In genomic region chr20:53905019-53905847, GRCh38 we compare ENCODE assay signal across 18 cellular contexts.
DNase-seq lines count a peak whose midpoint lies in the region; ATAC-seq, FAIRE-seq and TF ChIP-seq lines count a peak whose summit lies in the region.
"Had no signal": no experiment of that assay in that cellular context is flagged by ENCODE, and none has a peak within 500 bp of the region (broad histone marks: within the 10 kb centered on the region; RNA-seq: fewer than 3 reads in every experiment).

No MANE protein-coding gene starts in this region.

- peaks cover 0 to under 1% (median 0%) of the 10 kb centered on the region in 3 experiments; a peak in 2 of 7 replicates for H3K36me3 Mint-ChIP-seq in H9 (ENCODE audit: insufficient read depth in 1 of 3, low read depth in 3 of 3)
- H3K36me3 Mint-ChIP-seq: activated naive CD8-positive, alpha-beta T cell treated with anti-CD3 and anti-CD28 coated beads, Interleukin-2, amount 10 ng/mL, durations not matched to agents 7 days and 5 days; immature natural killer cell had no signal

- no peaks in the 10 kb centered on the region for H3K27me3 Mint-ChIP-seq in H9 (ENCODE audit: low read depth)
- H3K27me3 Mint-ChIP-seq: activated naive CD8-positive, alpha-beta T cell treated with anti-CD3 and anti-CD28 coated beads, Interleukin-2, amount 10 ng/mL, durations not matched to agents 7 days and 5 days had no signal

- peak overlapping the region; percentile 66 for H3K4me2 ChIP-seq in SU-DHL-6 (ENCODE audit: low read depth, low read length, poor library complexity, severe bottlenecking)
- H3K4me2 ChIP-seq in H9 (ENCODE audit: insufficient read depth, insufficient read length, low read length): no peak overlapping the region
- H3K4me2 ChIP-seq: GM23338 had no signal

- H3K27ac Mint-ChIP-seq in H9: no peak overlapping the region
- H3K27ac Mint-ChIP-seq: activated naive CD8-positive, alpha-beta T cell treated with anti-CD3 and anti-CD28 coated beads, Interleukin-2, amount 10 ng/mL, durations not matched to agents 7 days and 5 days; endodermal cell; GM23338 had no signal

- H4K8ac ChIP-seq in H9 (replicated peaks; ENCODE audit: insufficient read length, low read depth, low read length): no peak overlapping the region

- peaks cover 48% of the 10 kb centered on the region for H3F3A ChIP-seq in SU-DHL-6 (ENCODE audit: insufficient read depth)

- H3K27me3 ChIP-seq in ACC112 (ENCODE audit: insufficient read depth, low read length): no peaks in the 10 kb centered on the region
- no peaks in the 10 kb centered on the region for H3K27me3 ChIP-seq in SU-DHL-6 (ENCODE audit: low read length)
- no peaks in the 10 kb centered on the region for H3K27me3 ChIP-seq in H9 (ENCODE audit: insufficient read depth, low read length)
- H3K27me3 ChIP-seq: sigmoid colon, stomach had no signal

- no peaks in the 10 kb centered on the region for H4K20me1 ChIP-seq in SU-DHL-6 (ENCODE audit: low read depth, low read length)
- H4K20me1 ChIP-seq in H9 (ENCODE audit: control insufficient read depth, insufficient read depth, insufficient read length): no peaks in the 10 kb centered on the region

- H3K9me3 ChIP-seq in SU-DHL-6 (ENCODE audit: insufficient read depth, low read length): no peaks in the 10 kb centered on the region
- no peaks in the 10 kb centered on the region for H3K9me3 ChIP-seq in H9 (ENCODE audit: control insufficient read depth, low read depth, low read length)
- H3K9me3 ChIP-seq: sigmoid colon, stomach had no signal

- H2BK20ac ChIP-seq in H9 (ENCODE audit: low read depth, low read length, poor library complexity, severe bottlenecking): no peak overlapping the region

- H2AFZ ChIP-seq in ACC112 (ENCODE audit: low read length, unreplicated experiment): no peak overlapping the region
- H2AFZ ChIP-seq in SU-DHL-6 (ENCODE audit: low read depth, low read length, severe bottlenecking): no peak overlapping the region
- no peak overlapping the region for H2AFZ ChIP-seq in H9 (ENCODE audit: low read length)
- H2AFZ ChIP-seq: GM23338 had no signal

- no peak for DNase-seq in H9
- no peak for DNase-seq in H54 (ENCODE audit: insufficient read length, low spot score)
- DNase-seq in KBM-7: no peak
- DNase-seq: activated CD8-positive, alpha-beta memory T cell treated with anti-CD3 and anti-CD28 coated beads, Interleukin-2, amount 50 U/mL, for 4 hours; activated naive CD8-positive, alpha-beta T cell treated with anti-CD3 and anti-CD28 coated beads, Interleukin-2, amount 10 ng/mL, durations not matched to agents 7 days and 5 days; DMS 273 treated with DMSO at 0.1 percent for 48 hours; endodermal cell; immature natural killer cell; NCI-H1417; nucleus accumbens; sigmoid colon; stomach had no signal

- in situ Hi-C loops in KBM-7 (cut with MboI; ENCODE audit: low pct_unique_long_range_greater_than_20kb, low sequenced_read_pairs): no loop called here

- H2BK120ac ChIP-seq in H9 (ENCODE audit: low read depth, low read length, poor library complexity, severe bottlenecking): no peak overlapping the region

- TF ChIP-seq CTCF in SU-DHL-6 (IDR thresholded peaks at IDR 0.05; ENCODE audit: insufficient read depth, low read length, poor library complexity, severe bottlenecking) (no peak), H9 (conservative IDR thresholded peaks at IDR 0.05) (no peak)

- no peaks in the 10 kb centered on the region for H3K23me2 ChIP-seq in H9 (ENCODE audit: insufficient read length, low read depth, low read length, poor library complexity, severe bottlenecking)

- no peak overlapping the region for H3T11ph ChIP-seq in H9 (ENCODE audit: low read length)

- H3K27ac ChIP-seq in ACC112 (ENCODE audit: low read depth, low read length) (peak overlapping the region; percentile 96; the same call in 1 of the 2 replicates), SU-DHL-6 (ENCODE audit: low read depth, low read length) (peak overlapping the region; percentile 91), H9 (ENCODE audit: insufficient read length, low read depth, low read length) (no peak overlapping the region)
- H3K27ac ChIP-seq: sigmoid colon had no signal

- H4K91ac ChIP-seq in H9 (ENCODE audit: insufficient read length, low read depth, low read length): no peak overlapping the region

- H3K18ac ChIP-seq in H9 (ENCODE audit: insufficient read length, low read depth, low read length): no peak overlapping the region

- no CpG with 5 or more reads among the region's 13 CpGs for WGBS in H9 (ENCODE audit: extremely low coverage, insufficient read length, low lambda C conversion rate)

- no peak overlapping the region for H4K5ac ChIP-seq in H9 (ENCODE audit: insufficient read length, low read depth, low read length)

- H3K14ac ChIP-seq in H9 (ENCODE audit: insufficient read depth, low read length): no peak overlapping the region

- H3K9ac ChIP-seq in SU-DHL-6 (ENCODE audit: low read length) (no peak overlapping the region), H9 (ENCODE audit: extremely low read depth, insufficient read length, low read length) (no peak overlapping the region)

- H3K4me1 ChIP-seq in ACC112 (ENCODE audit: control insufficient read depth, insufficient read depth, low read length, unreplicated experiment) (peaks cover 56% of the 10 kb centered on the region), H9 (ENCODE audit: insufficient read depth, low read length) (peaks cover 5% of the 10 kb centered on the region; the same call in 1 of the 2 replicates)

- FAIRE-seq in H54 (lab: Jason Lieb, UNC): no peak

- H3K9me3 Mint-ChIP-seq in H9: no peaks in the 10 kb centered on the region; a peak in 1 of 5 replicates
- H3K9me3 Mint-ChIP-seq: endodermal cell, immature natural killer cell had no signal

- ATAC-seq in GM19023 (IDR thresholded peaks at IDR 0.05; ENCODE audit: unreplicated experiment): peak; percentile 44
- peak; percentile 41 for ATAC-seq in HG02885 (IDR thresholded peaks at IDR 0.05; ENCODE audit: poor library complexity, unreplicated experiment)
- no peak for ATAC-seq in HG02623 (IDR thresholded peaks at IDR 0.05; ENCODE audit: unreplicated experiment)
- ATAC-seq: GM23338 had no signal

- no peak overlapping the region for H2BK12ac ChIP-seq in H9 (ENCODE audit: insufficient read length, low read depth, low read length)

- peaks cover 21 to 27% of the 10 kb centered on the region in 2 experiments for H3K4me1 Mint-ChIP-seq in H9

- no peak overlapping the region for H3K56ac ChIP-seq in H9 (ENCODE audit: insufficient read length, low read depth, low read length)

- no peak overlapping the region for H2AK5ac ChIP-seq in H9 (ENCODE audit: insufficient read length, low read length)

- H3K79me2 ChIP-seq in ACC112 (ENCODE audit: control insufficient read depth, insufficient read depth, low read length, unreplicated experiment): no peaks in the 10 kb centered on the region
- no peaks in the 10 kb centered on the region for H3K79me2 ChIP-seq in SU-DHL-6 (ENCODE audit: insufficient read depth, low read length)
- H3K79me2 ChIP-seq in H9 (ENCODE audit: insufficient read depth, low read length): no peaks in the 10 kb centered on the region

- no peak overlapping the region for H3K4me3 ChIP-seq in ACC112 (ENCODE audit: low read depth, low read length)
- no peak overlapping the region for H3K4me3 ChIP-seq in SU-DHL-6 (ENCODE audit: insufficient read depth, low read length, poor library complexity, severe bottlenecking)
- H3K4me3 ChIP-seq: GM23338, sigmoid colon, stomach had no signal

- no peak overlapping the region for H2BK5ac ChIP-seq in H9 (ENCODE audit: insufficient read length, low read length)

- H3K4ac ChIP-seq in H9 (ENCODE audit: low read depth, low read length): no peak overlapping the region

- no peak overlapping the region for H2BK15ac ChIP-seq in H9 (ENCODE audit: low read depth, low read length)

- no peak for TF ChIP-seq POLR2A in H54 (IDR thresholded peaks at IDR 0.05; ENCODE audit: low read depth, low read length)

- no peak overlapping the region for H3K23ac ChIP-seq in H9 (ENCODE audit: insufficient read length, low read depth, low read length)

- H3K9me2 ChIP-seq in SU-DHL-6 (replicated peaks; ENCODE audit: insufficient read depth, low read length): no peaks in the 10 kb centered on the region

- H3K79me1 ChIP-seq in H9 (ENCODE audit: insufficient read depth, low read depth, low read length, poor library complexity, severe bottlenecking): no peaks in the 10 kb centered on the region

- H3K36me3 ChIP-seq in ACC112 (ENCODE audit: insufficient read depth, low read length) (no peaks in the 10 kb centered on the region), SU-DHL-6 (ENCODE audit: low read length) (no peaks in the 10 kb centered on the region)
- H3K36me3 ChIP-seq: sigmoid colon, stomach had no signal

- no peak overlapping the region for H3K4me3 Mint-ChIP-seq in H9
- H3K4me3 Mint-ChIP-seq: activated naive CD8-positive, alpha-beta T cell treated with anti-CD3 and anti-CD28 coated beads, Interleukin-2, amount 10 ng/mL, durations not matched to agents 7 days and 5 days; endodermal cell; GM23338; immature natural killer cell had no signal
